11 cellular contexts compared by ENCODE assay signal in genomic region chr3:194300392-194300758, GRCh38. TPM values are rescaled to one million over a fixed set of nuclear protein-coding genes. Genes with fewer than 3 reads are reported as not detected.
A peak's percentile ranks its signal among the peaks of the same experiment; 100 is the strongest.
DNase-seq lines count a peak whose midpoint lies in the region; ATAC-seq and TF ChIP-seq lines count a peak whose summit lies in the region.
"Had no signal": no experiment of that assay in that cellular context is flagged by ENCODE, and none has a peak within 500 bp of the region (broad histone marks: within the 10 kb centered on the region; RNA-seq: fewer than 3 reads in every experiment).

No MANE protein-coding gene starts in this region.

- no peaks in the 10 kb centered on the region for H3K9me3 ChIP-seq in ascending aorta

- peak overlapping the region; percentile 42 to 68 for H3K27ac ChIP-seq in ascending aorta

- ATAC-seq in GM21381 (IDR thresholded peaks at IDR 0.05; ENCODE audit: unreplicated experiment) = no peak
- no peak for ATAC-seq in HG03342 (IDR thresholded peaks at IDR 0.05; ENCODE audit: unreplicated experiment)
- ATAC-seq: stimulated activated memory B cell treated with anti-CD40 and anti-IgM and Interleukin-4, amounts not matched to agents 10 μg/mL and 1 μg/mL and 100 μg/mL, for 72 hours had no signal

- DNase-seq in GM04504 (ENCODE audit: low read depth) (peak; percentile 34), ascending aorta (ENCODE audit: low spot score in 2 of 2) (peak in 1 of 2 donors; percentile 88), hippocampal formation (lab: John Stamatoyannopoulos, UW) (peak; percentile 24 to 37), renal cortical epithelial cell (ENCODE audit: low read depth) (peak; percentile 89), epidermal melanocyte (ENCODE audit: insufficient read length, low spot score) (no peak)
- DNase-seq in activated naive CD4-positive, alpha-beta T cell treated with Interleukin-2 at 50 U/mL for 16 hours = no peak
- DNase-seq: activated naive CD4-positive, alpha-beta T cell treated with anti-CD3 and anti-CD28 coated beads, Interleukin-2, amount 50 U/mL, for 16 hours had no signal

- peak in 1 of 3 experiments; percentile 7 for TF ChIP-seq CTCF in ascending aorta (IDR thresholded peaks at IDR 0.05)

- H3K27me3 ChIP-seq in ascending aorta = no peaks in the 10 kb centered on the region

- intact Hi-C loops in ascending aorta (cut with DNase I) = loop anchor here (2.0 kb wide), 1 partner anchor 14 kb away; no protein-coding TSS in a partner anchor

- peaks cover 0 to 18% of the 10 kb centered on the region in 2 donors for H3K4me1 ChIP-seq in ascending aorta

- no peak overlapping the region for H3K4me3 ChIP-seq in ascending aorta

- no peaks in the 10 kb centered on the region for H3K36me3 ChIP-seq in ascending aorta

RNA-seq across cellular contexts. Expression of gene CPN2, which starts 50.8 kb away (rescaled TPM):
- not detected for total RNA-seq in ascending aorta
- 0.05 TPM in 1 of 2 replicates, not detected in the other for total RNA-seq in renal cortical epithelial cell
- total RNA-seq: mononuclear cell had no signal

Comparison
In these comparisons a context has a peak if more than half of its experiments do, and no peak if none do; other contexts are left out.
1. DNase-seq: peak in GM04504 (single experiment), hippocampal formation (2 of 2) and renal cortical epithelial cell (single experiment); none in activated naive CD4-positive, alpha-beta T cell treated with Interleukin-2 at 50 U/mL for 16 hours (single experiment) and epidermal melanocyte (single experiment).